Comparison of ENCODE assay signal across 18 cellular contexts in the genomic region with DNA sequence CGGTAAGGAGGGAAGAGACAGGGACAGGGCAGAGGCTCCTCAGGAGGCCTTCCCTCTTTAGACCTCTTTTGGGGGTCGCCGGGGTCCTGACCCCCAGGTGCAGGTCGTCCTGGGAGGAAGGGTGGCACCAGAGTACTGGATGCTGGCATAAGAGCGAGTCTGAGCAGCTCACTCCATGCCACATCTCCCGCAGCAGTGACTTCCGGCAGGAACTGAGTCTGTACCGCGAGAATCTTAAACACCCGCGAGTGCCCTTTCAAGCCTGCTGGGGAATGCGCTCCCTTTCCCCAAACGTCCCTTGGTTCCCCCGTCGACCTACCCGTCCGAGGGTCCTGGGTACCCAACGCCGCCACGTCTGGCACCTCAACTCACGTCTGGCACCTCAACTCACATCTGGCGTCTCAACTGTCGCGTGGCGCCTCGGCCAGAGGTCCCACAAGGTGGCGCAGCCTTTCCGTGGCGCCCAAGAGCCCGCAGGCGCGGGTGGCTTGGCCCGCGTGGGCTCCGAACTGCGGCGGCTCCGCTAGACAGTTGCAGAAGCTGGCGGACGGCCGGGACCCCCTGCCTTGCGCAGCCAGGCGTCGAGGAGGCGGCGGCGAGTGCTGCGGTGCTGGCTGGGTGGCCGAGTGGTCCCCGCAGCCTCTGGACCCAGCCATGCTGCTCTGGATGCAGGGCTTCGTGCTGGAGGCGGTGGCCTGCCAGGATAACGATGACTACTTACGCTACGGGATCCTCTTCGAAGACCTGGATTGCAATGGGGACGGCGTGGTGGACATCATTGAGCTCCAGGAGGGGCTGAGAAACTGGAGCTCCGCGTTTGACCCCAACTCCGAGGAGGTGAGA. TPM values are rescaled to one million over a fixed set of nuclear protein-coding genes. Genes with fewer than 3 reads are reported as not detected.
A peak's percentile ranks its signal among the peaks of the same experiment; 100 is the strongest.
DNase-seq lines count a peak whose midpoint lies in the region; ATAC-seq, FAIRE-seq and TF ChIP-seq lines count a peak whose summit lies in the region.
"Not testable (repeated sequence)": the region's sequence is repeated elsewhere in the genome, so short reads cannot be mapped to it uniquely, and the experiment has no call there.
"Had no signal": no experiment of that assay in that cellular context is flagged by ENCODE, and none has a peak within 500 bp of the region (broad histone marks: within the 10 kb centered on the region; RNA-seq: fewer than 3 reads in every experiment).

No MANE protein-coding gene starts in this region.

- no CpG with 5 or more reads among the region's 61 CpGs for WGBS in K562 (ENCODE audit: insufficient coverage, low coverage, missing lambda C conversion rate)

- TF ChIP-seq POLR2A in K562 (conservative IDR thresholded peaks at IDR 0.05): not testable (repeated sequence)

- ATAC-seq in CD8-positive, alpha-beta T cell: peak; percentile 69
- ATAC-seq in GM19372 (IDR thresholded peaks at IDR 0.05; ENCODE audit: low read depth, unreplicated experiment) (peak; percentile 70), HG02759 (IDR thresholded peaks at IDR 0.05; ENCODE audit: unreplicated experiment) (peak; percentile 74), HG03521 (IDR thresholded peaks at IDR 0.05; ENCODE audit: unreplicated experiment) (peak; percentile 71), K562 (peak; percentile 71), memory B cell (ENCODE audit: low read depth) (peak; percentile 88)
- peak; percentile 90 for ATAC-seq in activated CD4-positive, alpha-beta T cell treated with anti-CD3 and anti-CD28 coated beads for 36 hours
- ATAC-seq in stimulated activated naive B cell treated with anti-CD40 and anti-IgM and Interleukin-4, amounts not matched to agents 10 μg/mL and 1 μg/mL and 100 μg/mL, for 72 hours (replicated peaks): peak; percentile 93 to 94

- POLR2A ChIA-PET in CD8-positive, alpha-beta T cell (lab: Charles Lee); activated CD4-positive, alpha-beta T cell treated with anti-CD3 and anti-CD28 coated beads for 36 hours (lab: Charles Lee); K562 (lab: Yijun Ruan, JAX): not testable (repeated sequence)

- CTCF ChIA-PET in CD8-positive, alpha-beta T cell (lab: Charles Lee); activated CD4-positive, alpha-beta T cell treated with anti-CD3 and anti-CD28 coated beads for 36 hours (lab: Charles Lee); K562 (lab: Yijun Ruan, JAX; ENCODE audit: low intra/inter-chr PET ratio): not testable (repeated sequence)

- H3K27me3 ChIP-seq in CD8-positive, alpha-beta T cell (ENCODE audit: insufficient read depth, low read length); K562 (ENCODE audit: control insufficient read depth in 2 of 2, insufficient read depth in 2 of 2, low read length in 2 of 2): not testable (repeated sequence)

- not testable (repeated sequence) for H3K9me3 ChIP-seq in CD8-positive, alpha-beta T cell (ENCODE audit: low read length); K562 (replicated peaks; ENCODE audit: control insufficient read depth, insufficient read depth, low read depth, low read length)

- intact Hi-C loops in CD8-positive, alpha-beta T cell (cut with DNase I, micrococcal nuclease); activated CD4-positive, alpha-beta T cell treated with anti-CD3 and anti-CD28 coated beads for 36 hours (cut with DNase I, micrococcal nuclease); K562 (cut with micrococcal nuclease): not testable (repeated sequence)

- not testable (repeated sequence) for H3K27ac Mint-ChIP-seq in CD8-positive, alpha-beta T cell; activated CD4-positive, alpha-beta T cell treated with anti-CD3 and anti-CD28 coated beads for 36 hours; memory B cell; stimulated activated naive B cell treated with anti-CD40 and anti-IgM and Interleukin-4, amounts not matched to agents 10 μg/mL and 1 μg/mL and 100 μg/mL, for 72 hours

- H3K4me1 Mint-ChIP-seq in CD8-positive, alpha-beta T cell (ENCODE audit: low read depth); activated CD4-positive, alpha-beta T cell treated with anti-CD3 and anti-CD28 coated beads for 36 hours; memory B cell; stimulated activated naive B cell treated with anti-CD40 and anti-IgM and Interleukin-4, amounts not matched to agents 10 μg/mL and 1 μg/mL and 100 μg/mL, for 72 hours: not testable (repeated sequence)

- H3K9me1 ChIP-seq in K562 (ENCODE audit: control insufficient read depth, insufficient read depth, low read length): not testable (repeated sequence)

- H2AFZ ChIP-seq in K562 (ENCODE audit: low read depth, low read length): not testable (repeated sequence)

- H3K27me3 Mint-ChIP-seq in CD8-positive, alpha-beta T cell (ENCODE audit: low read depth); activated CD4-positive, alpha-beta T cell treated with anti-CD3 and anti-CD28 coated beads for 36 hours; memory B cell; stimulated activated naive B cell treated with anti-CD40 and anti-IgM and Interleukin-4, amounts not matched to agents 10 μg/mL and 1 μg/mL and 100 μg/mL, for 72 hours: not testable (repeated sequence)

- H3K36me3 Mint-ChIP-seq in CD8-positive, alpha-beta T cell; activated CD4-positive, alpha-beta T cell treated with anti-CD3 and anti-CD28 coated beads for 36 hours (ENCODE audit: low read depth); memory B cell; stimulated activated naive B cell treated with anti-CD40 and anti-IgM and Interleukin-4, amounts not matched to agents 10 μg/mL and 1 μg/mL and 100 μg/mL, for 72 hours: not testable (repeated sequence)

- not testable (repeated sequence) for TF ChIP-seq RAD21 in K562 (CRISPR knock-in tag; conservative IDR thresholded peaks at IDR 0.05 in 1 of 2, IDR thresholded peaks at IDR 0.05 in 1 of 2)

- not testable (repeated sequence) for H3K9ac ChIP-seq in K562 (ENCODE audit: insufficient read depth in 1 of 2, low read depth in 2 of 2, low read length in 2 of 2)

- H3K4me2 ChIP-seq in K562 (ENCODE audit: insufficient read depth, low read length): not testable (repeated sequence)

- not testable (repeated sequence) for TF ChIP-seq EP300 in K562 (IDR thresholded peaks at IDR 0.05; ENCODE audit: low read length)

- not testable (repeated sequence) for H3K36me3 ChIP-seq in CD8-positive, alpha-beta T cell (ENCODE audit: insufficient read depth, low read length); K562 (ENCODE audit: control insufficient read depth, insufficient read depth, low read length)

- DNase-seq in CD8-positive, alpha-beta T cell; activated CD4-positive, alpha-beta T cell treated with anti-CD3 and anti-CD28 coated beads for 36 hours; K562 (ENCODE audit: extremely low read depth in 1 of 4, low spot score in 3 of 4); memory B cell (ENCODE audit: low spot score in 2 of 2); stimulated activated naive B cell treated with anti-CD40 and anti-IgM and Interleukin-4, amounts not matched to agents 10 μg/mL and 1 μg/mL and 100 μg/mL, for 72 hours: not testable (repeated sequence)

- H3K9me3 Mint-ChIP-seq in CD8-positive, alpha-beta T cell; activated CD4-positive, alpha-beta T cell treated with anti-CD3 and anti-CD28 coated beads for 36 hours (ENCODE audit: low read depth); memory B cell; stimulated activated naive B cell treated with anti-CD40 and anti-IgM and Interleukin-4, amounts not matched to agents 10 μg/mL and 1 μg/mL and 100 μg/mL, for 72 hours: not testable (repeated sequence)

- H3K4me1 ChIP-seq in CD8-positive, alpha-beta T cell (ENCODE audit: insufficient read depth, low read length); K562 (replicated peaks in 1 of 2; ENCODE audit: control insufficient read depth in 2 of 2, insufficient read depth in 2 of 2, low read length in 2 of 2): not testable (repeated sequence)

- H3K4me3 Mint-ChIP-seq in CD8-positive, alpha-beta T cell; activated CD4-positive, alpha-beta T cell treated with anti-CD3 and anti-CD28 coated beads for 36 hours; memory B cell; stimulated activated naive B cell treated with anti-CD40 and anti-IgM and Interleukin-4, amounts not matched to agents 10 μg/mL and 1 μg/mL and 100 μg/mL, for 72 hours: not testable (repeated sequence)

- in situ Hi-C loops in K562 (cut with MboI): not testable (repeated sequence)

- not testable (repeated sequence) for H3K4me3 ChIP-seq in CD8-positive, alpha-beta T cell (ENCODE audit: low read depth, low read length); K562

- peak; percentile 42 for FAIRE-seq in K562 (lab: Jason Lieb, UNC)

- TF ChIP-seq CTCF in CD8-positive, alpha-beta T cell (IDR thresholded peaks at IDR 0.05); K562 (IDR thresholded peaks at IDR 0.05 in 2 of 3, conservative IDR thresholded peaks at IDR 0.05 in 1 of 3; ENCODE audit: insufficient read depth in 2 of 3, low read depth in 1 of 3, low read length in 3 of 3): not testable (repeated sequence)

- not testable (repeated sequence) for H4K20me1 ChIP-seq in K562 (replicated peaks; ENCODE audit: control insufficient read depth, insufficient read depth, low read length)

- not testable (repeated sequence) for H3K79me2 ChIP-seq in K562 (ENCODE audit: control insufficient read depth, insufficient read depth, low read length)

- not testable (repeated sequence) for H3K27ac ChIP-seq in CD8-positive, alpha-beta T cell (ENCODE audit: low read depth, low read length); K562 (ENCODE audit: extremely low read depth, low read depth, low read length)

- BruUV-seq in K562 (replicated peaks; lab: Mats Ljungman, UMichigan): TSS peak; percentile 38

RNA-seq across cellular contexts. Expression of gene NBPF4, which starts 28.8 kb away (rescaled TPM):
- not detected for total RNA-seq in CD8-positive, alpha-beta T cell
- under 1 TPM in 1 of 2 experiments, not detected in 1; 0.21 TPM for total RNA-seq in activated CD4-positive, alpha-beta T cell treated with anti-CD3 and anti-CD28 coated beads for 36 hours
- 11.5 and 13.7 TPM in 2 replicates for total RNA-seq in K562 (2011; cell fraction: chromatin; rRNA removed; ENCODE audit: low replicate concordance)
- total RNA-seq in K562 (2011; cell fraction: nucleolus; rRNA removed): 4.3 and 4.6 TPM in 2 replicates
- total RNA-seq in K562 (2011; cell fraction: nucleoplasm; rRNA removed): 6.1 and 7.0 TPM in 2 replicates
- total RNA-seq in K562 (2014; rRNA removed) (3.6 and 5.8 TPM in 2 replicates), K562 (2014; rRNA removed; fragmentation: Illumina TruSeq; extraction: Trizol) (5.6 and 5.9 TPM in 2 replicates), K562 (2015; rRNA removed; fragmentation: Illumina TruSeq; extraction: Trizol) (6.0 and 6.1 TPM in 2 replicates), K562 (2021) (5.3 and 6.6 TPM in 2 replicates)
- polyA plus RNA-seq in K562 (2011; rRNA removed) (4.6 and 7.6 TPM in 2 replicates), K562 (2014; fragmentation: Illumina TruSeq; extraction: Trizol) (9.8 and 10.4 TPM in 2 replicates), K562 (2014; fragmentation: Nextera tagmentation; extraction: Ambion mirVana) (1 to 10 TPM; 3.9 to 4.2 TPM), K562 (2014; rRNA removed) (5.9 and 7.1 TPM in 2 replicates)
- 2.7 and 4.8 TPM in 2 replicates for polyA plus RNA-seq in K562 (2011; cell fraction: cytosol; rRNA removed)
- 22.4 and 27.0 TPM in 2 replicates for polyA plus RNA-seq in K562 (2011; cell fraction: nucleus; rRNA removed)
- polyA plus RNA-seq in K562 (2012): 6.5 and 8.6 TPM in 2 replicates
- 4.9 and 5.5 TPM in 2 replicates for polyA minus RNA-seq in K562 (2011; rRNA and poly(A)+ RNA removed)
- polyA minus RNA-seq in K562 (2011; cell fraction: cytosol; rRNA and poly(A)+ RNA removed): 0.82 and 1.9 TPM in 2 replicates
- polyA minus RNA-seq in K562 (2011; cell fraction: nucleus; rRNA and poly(A)+ RNA removed): 4.2 and 7.2 TPM in 2 replicates
- total RNA-seq: A673, astrocyte, cardiac septum, glomerular endothelial cell, H4, HT1080, right atrium auricular region, Right ventricle myocardium superior, thyroid gland had no signal
- polyA plus RNA-seq: CD8-positive, alpha-beta memory T cell had no signal
